In the genomic region with DNA sequence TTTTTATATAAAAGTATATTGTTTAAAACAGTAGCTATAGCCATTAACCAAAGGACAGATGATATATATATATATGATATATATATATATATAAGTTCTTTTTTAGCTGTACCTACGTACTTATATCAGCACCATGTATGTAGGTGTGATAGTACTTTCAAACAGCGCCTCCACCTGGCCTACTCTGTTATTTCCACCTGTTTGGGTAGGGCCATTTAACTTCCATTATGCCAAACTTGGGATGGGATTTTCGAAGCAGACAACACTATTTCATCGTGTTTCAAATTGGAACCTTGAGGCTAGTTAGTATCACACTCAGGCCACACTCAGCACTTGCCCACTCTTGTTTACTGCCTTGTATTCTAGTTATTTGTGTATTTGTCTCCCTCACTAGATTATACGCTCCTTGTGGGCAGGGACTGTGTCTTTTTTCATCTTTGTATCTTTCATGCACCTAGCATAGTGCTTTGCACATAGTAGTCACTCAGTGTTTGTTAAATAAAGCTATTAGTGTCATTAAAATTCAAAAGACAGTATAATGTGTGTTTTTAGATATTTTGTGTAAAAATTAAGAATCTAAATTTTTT, we compare ENCODE assay signal across 13 cellular contexts. TPM values are rescaled to one million over a fixed set of nuclear protein-coding genes. Genes with fewer than 3 reads are reported as not detected.
DNase-seq lines count a peak whose midpoint lies in the region; ATAC-seq and TF ChIP-seq lines count a peak whose summit lies in the region.
"Had no signal": no experiment of that assay in that cellular context is flagged by ENCODE, and none has a peak within 500 bp of the region (broad histone marks: within the 10 kb centered on the region; RNA-seq: fewer than 3 reads in every experiment).

No MANE protein-coding gene starts in this region.

- H3K9ac ChIP-seq in endodermal cell (ENCODE audit: extremely low read depth, low read length, poor library complexity, severe bottlenecking), result no peak overlapping the region

- H3K9me3 ChIP-seq in endodermal cell (ENCODE audit: control insufficient read depth, low read length), result no peaks in the 10 kb centered on the region
- H3K9me3 ChIP-seq: heart left ventricle had no signal

- no peaks in the 10 kb centered on the region for H3K4me1 ChIP-seq in endodermal cell (ENCODE audit: control insufficient read depth, insufficient read depth, low read length)
- H3K4me1 ChIP-seq: heart left ventricle had no signal

- no peaks in the 10 kb centered on the region for H3K27me3 Mint-ChIP-seq in endodermal cell (ENCODE audit: insufficient read depth)
- H3K27me3 Mint-ChIP-seq: activated naive CD4-positive, alpha-beta T cell treated with anti-CD3 and anti-CD28 coated beads, Interleukin-2, amount 50 U/mL, for 24 hours; CD8-positive, alpha-beta memory T cell; stimulated activated naive CD8-positive, alpha-beta T cell treated with anti-CD3 and anti-CD28 coated beads, Interleukin-15, Interleukin-2, amounts not matched to agents 100 ng/mL and 50 ng/mL, for 24 hours had no signal

- 91 to 100% methylated on average over 3 to 5 of the region's 5 CpGs for WGBS in endodermal cell (ENCODE audit: insufficient coverage in 1 of 2, insufficient read length in 1 of 2), 2 experiments

- in situ Hi-C loops in SK-MEL-5 (cut with HindIII; ENCODE audit: low pct_unique_long_range_greater_than_20kb, low sequenced_read_pairs), result no loop called here

- H3K36me3 Mint-ChIP-seq in endodermal cell (ENCODE audit: low read depth), result peaks cover 56% of the 10 kb centered on the region

- no peak overlapping the region for H3K27ac ChIP-seq in endodermal cell (ENCODE audit: low read depth, low read length)
- H3K27ac ChIP-seq: heart left ventricle had no signal

- no peak overlapping the region for H3K4me3 Mint-ChIP-seq in endodermal cell
- H3K4me3 Mint-ChIP-seq: activated naive CD4-positive, alpha-beta T cell treated with anti-CD3 and anti-CD28 coated beads, Interleukin-2, amount 50 U/mL, for 24 hours; CD8-positive, alpha-beta memory T cell; stimulated activated naive CD8-positive, alpha-beta T cell treated with anti-CD3 and anti-CD28 coated beads, Interleukin-15, Interleukin-2, amounts not matched to agents 100 ng/mL and 50 ng/mL, for 24 hours had no signal

- H3K36me3 ChIP-seq in endodermal cell (ENCODE audit: control insufficient read depth, insufficient read depth, low read length), result peaks cover 71% of the 10 kb centered on the region

- no peaks in the 10 kb centered on the region for H3K9me3 Mint-ChIP-seq in endodermal cell
- H3K9me3 Mint-ChIP-seq: activated naive CD4-positive, alpha-beta T cell treated with anti-CD3 and anti-CD28 coated beads, Interleukin-2, amount 50 U/mL, for 24 hours; CD8-positive, alpha-beta memory T cell; stimulated activated naive CD8-positive, alpha-beta T cell treated with anti-CD3 and anti-CD28 coated beads, Interleukin-15, Interleukin-2, amounts not matched to agents 100 ng/mL and 50 ng/mL, for 24 hours had no signal

- DNase-seq in activated effector memory CD4-positive, alpha-beta T cell treated with anti-CD3 and anti-CD28 coated beads, Interleukin-2, amount 50 U/mL, for 16 hours, result peak; percentile 73
- DNase-seq in activated effector memory CD4-positive, alpha-beta T cell treated with Interleukin-2 at 50 U/mL for 16 hours, result no peak
- DNase-seq in SK-MEL-5 (ENCODE audit: low read depth, low spot score), result peak; percentile 71
- peak; percentile 88 for DNase-seq in endodermal cell
- DNase-seq in stimulated activated CD4-positive, alpha-beta T cell treated with anti-CD3 and anti-CD28 coated beads, TNF-alpha, amount 100 ng/mL, for 48 hours (ENCODE audit: low read depth in 3 of 3), result peak in 2 of 3 donors; percentile 14 to 16
- DNase-seq in AG08395 (ENCODE audit: low spot score), result no peak
- DNase-seq in NOMO-1 (lab: John Stamatoyannopoulos, UW; ENCODE audit: unreplicated experiment in 2 of 2), result no peak
- DNase-seq: heart left ventricle had no signal

- no peaks in the 10 kb centered on the region for H3K4me1 Mint-ChIP-seq in endodermal cell
- H3K4me1 Mint-ChIP-seq: activated naive CD4-positive, alpha-beta T cell treated with anti-CD3 and anti-CD28 coated beads, Interleukin-2, amount 50 U/mL, for 24 hours; CD8-positive, alpha-beta memory T cell had no signal

- no peaks in the 10 kb centered on the region for H3K27me3 ChIP-seq in endodermal cell (ENCODE audit: control insufficient read depth, insufficient read depth, low read length, poor library complexity, severe bottlenecking)
- H3K27me3 ChIP-seq: heart left ventricle had no signal

- no peak for ATAC-seq in HG02885 (IDR thresholded peaks at IDR 0.05; ENCODE audit: poor library complexity, unreplicated experiment)
- ATAC-seq: heart left ventricle, Right ventricle myocardium inferior had no signal

- TF ChIP-seq CTCF in endodermal cell (conservative IDR thresholded peaks at IDR 0.05), result peak; percentile 71

- no peak overlapping the region for H3K4me3 ChIP-seq in endodermal cell (ENCODE audit: low read length)
- H3K4me3 ChIP-seq: heart left ventricle had no signal

- no peak overlapping the region for H3K27ac Mint-ChIP-seq in endodermal cell
- H3K27ac Mint-ChIP-seq: activated naive CD4-positive, alpha-beta T cell treated with anti-CD3 and anti-CD28 coated beads, Interleukin-2, amount 50 U/mL, for 24 hours; CD8-positive, alpha-beta memory T cell; stimulated activated naive CD8-positive, alpha-beta T cell treated with anti-CD3 and anti-CD28 coated beads, Interleukin-15, Interleukin-2, amounts not matched to agents 100 ng/mL and 50 ng/mL, for 24 hours had no signal

RNA-seq across cellular contexts. Expression of gene CLTC, which starts 11.8 kb away (rescaled TPM):
- 471 and 485 TPM in 2 replicates for total RNA-seq in SK-MEL-5 (2014; rRNA removed; shearing (Covaris generic))
- 402 and 619 TPM in 2 replicates for polyA plus RNA-seq in SK-MEL-5 (2015; cell fraction: cytosol; rRNA removed)
- polyA plus RNA-seq in SK-MEL-5 (2015; cell fraction: nucleus; rRNA removed), result 214 and 271 TPM in 2 replicates
- total RNA-seq in endodermal cell, result 100 to 1,000 TPM; 342 to 393 TPM
- 181 TPM for polyA plus RNA-seq in endodermal cell (2013, experiment 1 of 2)
- polyA plus RNA-seq in endodermal cell (2013, experiment 2 of 2), result 173 TPM

RNA-seq across cellular contexts. Expression of gene DHX40, which starts 42.5 kb away (rescaled TPM):
- 144 and 151 TPM in 2 replicates for total RNA-seq in SK-MEL-5 (2014; rRNA removed; shearing (Covaris generic))
- polyA plus RNA-seq in SK-MEL-5 (2015; cell fraction: cytosol; rRNA removed), result 67.0 and 99.2 TPM in 2 replicates
- 69.6 and 84.9 TPM in 2 replicates for polyA plus RNA-seq in SK-MEL-5 (2015; cell fraction: nucleus; rRNA removed)
- total RNA-seq in endodermal cell, result 10 to 100 TPM; 32.7 to 36.2 TPM
- 62.4 TPM for polyA plus RNA-seq in endodermal cell (2013, experiment 1 of 2)
- 62.7 TPM for polyA plus RNA-seq in endodermal cell (2013, experiment 2 of 2)

Comparison
In these comparisons a context has a peak if more than half of its experiments do, and no peak if none do; other contexts are left out.
1. DNase-seq: peak in activated effector memory CD4-positive, alpha-beta T cell treated with anti-CD3 and anti-CD28 coated beads, Interleukin-2, amount 50 U/mL, for 16 hours (single experiment), SK-MEL-5 (single experiment), endodermal cell (single experiment) and stimulated activated CD4-positive, alpha-beta T cell treated with anti-CD3 and anti-CD28 coated beads, TNF-alpha, amount 100 ng/mL, for 48 hours (2 of 3); none in activated effector memory CD4-positive, alpha-beta T cell treated with Interleukin-2 at 50 U/mL for 16 hours (single experiment), AG08395 (single experiment) and NOMO-1 (0 of 2).